ENCODE assay signal across 11 cellular contexts in the genomic region with DNA sequence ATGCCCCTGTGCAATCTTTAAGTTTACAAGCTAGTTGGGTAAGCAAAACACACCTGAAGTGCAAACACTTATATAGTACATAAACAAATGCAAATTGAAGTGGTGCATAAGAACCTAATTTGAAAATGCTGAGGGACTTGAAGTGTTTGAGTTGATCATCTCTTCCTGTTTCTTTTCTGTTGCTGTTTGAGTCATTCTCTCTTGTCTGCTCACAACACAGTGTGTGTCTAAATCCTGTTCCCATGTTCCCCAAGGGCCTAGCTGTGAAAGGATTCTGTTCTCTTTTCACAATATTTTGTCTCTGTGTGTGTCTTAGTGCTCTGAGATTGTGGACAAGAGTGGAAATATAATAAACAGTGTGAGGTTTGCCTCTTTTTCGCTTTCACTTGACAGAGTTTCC. TPM values are rescaled to one million over a fixed set of nuclear protein-coding genes. Genes with fewer than 3 reads are reported as not detected.
DNase-seq lines count a peak whose midpoint lies in the region; ATAC-seq and TF ChIP-seq lines count a peak whose summit lies in the region.
"Had no signal": no experiment of that assay in that cellular context is flagged by ENCODE, and none has a peak within 500 bp of the region (broad histone marks: within the 10 kb centered on the region; RNA-seq: fewer than 3 reads in every experiment).

No MANE protein-coding gene starts in this region.

- H2BK5ac ChIP-seq in H9 (ENCODE audit: insufficient read length, low read length), result no peak overlapping the region

- TF ChIP-seq CTCF in OCI-LY7 (conservative IDR thresholded peaks at IDR 0.05; ENCODE audit: low read length), result no peak
- TF ChIP-seq CTCF in progenitor cell of endocrine pancreas (IDR thresholded peaks at IDR 0.05; ENCODE audit: unreplicated experiment), result no peak
- TF ChIP-seq CTCF in testis (IDR thresholded peaks at IDR 0.05), result no peak
- no peak for TF ChIP-seq CTCF in H9 (conservative IDR thresholded peaks at IDR 0.05)

- TF ChIP-seq POLR2A in testis (IDR thresholded peaks at IDR 0.05), result no peak

- DNase-seq in activated CD4-positive, alpha-beta memory T cell treated with anti-CD3 and anti-CD28 coated beads for 36 hours, result peak; percentile 17
- DNase-seq in activated CD4-positive, alpha-beta memory T cell treated with anti-CD3 and anti-CD28 coated beads, Interleukin-2, amount 10 ng/mL, durations not matched to agents 7 days and 5 days, result no peak
- DNase-seq in OCI-LY7 (ENCODE audit: low spot score) (no peak), progenitor cell of endocrine pancreas (ENCODE audit: low spot score, unreplicated experiment) (no peak), testis (no peak), H9 (no peak)
- DNase-seq in stimulated activated naive CD8-positive, alpha-beta T cell treated with anti-CD3 and anti-CD28 coated beads, Interleukin-15, Interleukin-2, amounts not matched to agents 100 U/mL and 50 U/mL, for 24 hours, result no peak
- DNase-seq: COR-L47, psoas muscle had no signal

- peaks cover 4% of the 10 kb centered on the region for H3K4me1 ChIP-seq in OCI-LY7 (ENCODE audit: insufficient read depth, low read length, poor library complexity, severe bottlenecking)
- H3K4me1 ChIP-seq in testis, result no peaks in the 10 kb centered on the region
- peaks cover 4% of the 10 kb centered on the region; the same call in 1 of the 2 replicates for H3K4me1 ChIP-seq in H9 (ENCODE audit: insufficient read depth, low read length)
- H3K4me1 ChIP-seq: psoas muscle had no signal

- no peak overlapping the region for H3K56ac ChIP-seq in H9 (ENCODE audit: insufficient read length, low read depth, low read length)

- H4K5ac ChIP-seq in H9 (ENCODE audit: insufficient read length, low read depth, low read length), result no peak overlapping the region

- H3K27me3 Mint-ChIP-seq in activated CD4-positive, alpha-beta memory T cell treated with anti-CD3 and anti-CD28 coated beads for 36 hours, result no peaks in the 10 kb centered on the region
- H3K27me3 Mint-ChIP-seq in activated CD4-positive, alpha-beta memory T cell treated with anti-CD3 and anti-CD28 coated beads, Interleukin-2, amount 10 ng/mL, durations not matched to agents 7 days and 5 days, result no peaks in the 10 kb centered on the region
- H3K27me3 Mint-ChIP-seq in progenitor cell of endocrine pancreas (no peaks in the 10 kb centered on the region), H9 (ENCODE audit: low read depth) (no peaks in the 10 kb centered on the region)

- H3K4ac ChIP-seq in H9 (ENCODE audit: low read depth, low read length), result no peak overlapping the region

- H3K9me2 ChIP-seq in OCI-LY7 (ENCODE audit: insufficient read depth, low read length), result no peaks in the 10 kb centered on the region

- no peak overlapping the region for H4K8ac ChIP-seq in H9 (replicated peaks; ENCODE audit: insufficient read length, low read depth, low read length)

- H3K4me2 ChIP-seq in OCI-LY7 (ENCODE audit: low read length) (peak overlapping the region; percentile 23; the same call in 1 of the 2 replicates), H9 (ENCODE audit: insufficient read depth, insufficient read length, low read length) (no peak overlapping the region)

- WGBS in testis, 2 donors, result 89 to 100% methylated on average over 1 of the region's 1 CpG
- no CpG with 5 or more reads among the region's 1 CpG for WGBS in H9 (ENCODE audit: extremely low coverage, insufficient read length, low lambda C conversion rate)

- no peak overlapping the region for H2BK15ac ChIP-seq in H9 (ENCODE audit: low read depth, low read length)

- no peak overlapping the region for H2BK20ac ChIP-seq in H9 (ENCODE audit: low read depth, low read length, poor library complexity, severe bottlenecking)

- peak; percentile 66 for ATAC-seq in HG02798 (IDR thresholded peaks at IDR 0.05; ENCODE audit: poor library complexity, unreplicated experiment)
- ATAC-seq in stimulated activated naive CD8-positive, alpha-beta T cell treated with anti-CD3 and anti-CD28 coated beads, Interleukin-15, Interleukin-2, amounts not matched to agents 100 U/mL and 50 U/mL, for 24 hours, result peak; percentile 52
- ATAC-seq: Panc1, psoas muscle had no signal

- no peak overlapping the region for H2AK5ac ChIP-seq in H9 (ENCODE audit: insufficient read length, low read length)

- no peak overlapping the region for H3K4me3 Mint-ChIP-seq in activated CD4-positive, alpha-beta memory T cell treated with anti-CD3 and anti-CD28 coated beads for 36 hours
- H3K4me3 Mint-ChIP-seq in activated CD4-positive, alpha-beta memory T cell treated with anti-CD3 and anti-CD28 coated beads, Interleukin-2, amount 10 ng/mL, durations not matched to agents 7 days and 5 days, result no peak overlapping the region
- no peak overlapping the region for H3K4me3 Mint-ChIP-seq in progenitor cell of endocrine pancreas (ENCODE audit: low read depth)
- no peak overlapping the region for H3K4me3 Mint-ChIP-seq in H9

- H2BK120ac ChIP-seq in H9 (ENCODE audit: low read depth, low read length, poor library complexity, severe bottlenecking), result no peak overlapping the region

- H3K4me3 ChIP-seq in OCI-LY7 (ENCODE audit: low read depth, low read length, poor library complexity, severe bottlenecking), result no peak overlapping the region
- H3K4me3 ChIP-seq in testis, result no peak overlapping the region
- H3K4me3 ChIP-seq: psoas muscle had no signal

- no peaks in the 10 kb centered on the region for H3K9me3 ChIP-seq in OCI-LY7 (ENCODE audit: low read length)
- H3K9me3 ChIP-seq in testis, result no peaks in the 10 kb centered on the region
- no peaks in the 10 kb centered on the region for H3K9me3 ChIP-seq in H9 (ENCODE audit: control insufficient read depth, low read depth, low read length)
- H3K9me3 ChIP-seq: psoas muscle had no signal

- peaks cover 41% of the 10 kb centered on the region for H3K4me1 Mint-ChIP-seq in activated CD4-positive, alpha-beta memory T cell treated with anti-CD3 and anti-CD28 coated beads for 36 hours (ENCODE audit: low read depth)
- H3K4me1 Mint-ChIP-seq in activated CD4-positive, alpha-beta memory T cell treated with anti-CD3 and anti-CD28 coated beads, Interleukin-2, amount 10 ng/mL, durations not matched to agents 7 days and 5 days, result peaks cover 29% of the 10 kb centered on the region
- no peaks in the 10 kb centered on the region for H3K4me1 Mint-ChIP-seq in progenitor cell of endocrine pancreas (ENCODE audit: low read depth)
- H3K4me1 Mint-ChIP-seq in H9, result no peaks in the 10 kb centered on the region; a peak in 2 of 4 replicates

- no peak overlapping the region for H3K27ac Mint-ChIP-seq in activated CD4-positive, alpha-beta memory T cell treated with anti-CD3 and anti-CD28 coated beads for 36 hours
- H3K27ac Mint-ChIP-seq in activated CD4-positive, alpha-beta memory T cell treated with anti-CD3 and anti-CD28 coated beads, Interleukin-2, amount 10 ng/mL, durations not matched to agents 7 days and 5 days, result no peak overlapping the region
- H3K27ac Mint-ChIP-seq in progenitor cell of endocrine pancreas (no peak overlapping the region), H9 (no peak overlapping the region)

- no peaks in the 10 kb centered on the region for H3K9me3 Mint-ChIP-seq in activated CD4-positive, alpha-beta memory T cell treated with anti-CD3 and anti-CD28 coated beads for 36 hours
- H3K9me3 Mint-ChIP-seq in activated CD4-positive, alpha-beta memory T cell treated with anti-CD3 and anti-CD28 coated beads, Interleukin-2, amount 10 ng/mL, durations not matched to agents 7 days and 5 days, result no peaks in the 10 kb centered on the region
- H3K9me3 Mint-ChIP-seq in progenitor cell of endocrine pancreas (ENCODE audit: low read depth), result no peaks in the 10 kb centered on the region
- no peaks in the 10 kb centered on the region for H3K9me3 Mint-ChIP-seq in H9

- no peaks in the 10 kb centered on the region for H3K79me2 ChIP-seq in OCI-LY7 (ENCODE audit: insufficient read depth, low read depth, low read length)
- H3K79me2 ChIP-seq in H9 (ENCODE audit: insufficient read depth, low read length), result 0 out of 2 replicates have a peak, but pooled peaks cover 1% of the 10 kb centered on the region

- no peak overlapping the region for H3T11ph ChIP-seq in H9 (ENCODE audit: low read length)

- intact Hi-C loops in activated CD4-positive, alpha-beta memory T cell treated with anti-CD3 and anti-CD28 coated beads for 36 hours (cut with micrococcal nuclease), result loop anchor here (1.0 to 5.0 kb wide), 5 partner anchors 24 to 429 kb away; a partner anchor contains a TSS
- intact Hi-C loops in OCI-LY7 (cut with micrococcal nuclease; ENCODE audit: unreplicated experiment), result no loop called here
- intact Hi-C loops in testis (cut with DNase I; ENCODE audit: low total_unique reads), result no loop called here

- H3K9ac ChIP-seq in H9 (ENCODE audit: extremely low read depth, insufficient read length, low read length), result no peak overlapping the region

- H3K18ac ChIP-seq in H9 (ENCODE audit: insufficient read length, low read depth, low read length), result no peak overlapping the region

- no peaks in the 10 kb centered on the region for H3K27me3 ChIP-seq in testis
- no peaks in the 10 kb centered on the region for H3K27me3 ChIP-seq in H9 (ENCODE audit: insufficient read depth, low read length)

- no peak overlapping the region for H3K23ac ChIP-seq in H9 (ENCODE audit: insufficient read length, low read depth, low read length)

- H3K23me2 ChIP-seq in H9 (ENCODE audit: insufficient read length, low read depth, low read length, poor library complexity, severe bottlenecking), result no peaks in the 10 kb centered on the region

- no peak overlapping the region for H4K91ac ChIP-seq in H9 (ENCODE audit: insufficient read length, low read depth, low read length)

- no peak overlapping the region for H3K14ac ChIP-seq in H9 (ENCODE audit: insufficient read depth, low read length)

- no peaks in the 10 kb centered on the region for H3K36me3 ChIP-seq in OCI-LY7 (ENCODE audit: insufficient read depth, low read length)
- H3K36me3 ChIP-seq in testis (ENCODE audit: low read depth, missing control alignments), result no peaks in the 10 kb centered on the region

- POLR2A ChIA-PET in activated CD4-positive, alpha-beta memory T cell treated with anti-CD3 and anti-CD28 coated beads for 36 hours (lab: Charles Lee), result interaction anchor here (0.8 to 6.4 kb wide), 15 partner anchors 9 to 734 kb away, joined by 3 to 87 read pairs (median 4); a partner anchor contains a TSS
- POLR2A ChIA-PET in activated CD4-positive, alpha-beta memory T cell treated with anti-CD3 and anti-CD28 coated beads, Interleukin-2, amount 10 ng/mL, durations not matched to agents 7 days and 5 days (lab: Charles Lee), result interaction anchor here (0.6 to 7.2 kb wide), 18 partner anchors 9 to 1744 kb away, joined by 3 to 75 read pairs (median 4); a partner anchor contains a TSS
- POLR2A ChIA-PET in OCI-LY7 (lab: Charles Lee), result no interaction called here

- H3K36me3 Mint-ChIP-seq in activated CD4-positive, alpha-beta memory T cell treated with anti-CD3 and anti-CD28 coated beads for 36 hours, result peaks cover 24% of the 10 kb centered on the region
- peaks cover 38% of the 10 kb centered on the region for H3K36me3 Mint-ChIP-seq in activated CD4-positive, alpha-beta memory T cell treated with anti-CD3 and anti-CD28 coated beads, Interleukin-2, amount 10 ng/mL, durations not matched to agents 7 days and 5 days (ENCODE audit: low read depth)
- H3K36me3 Mint-ChIP-seq in progenitor cell of endocrine pancreas (ENCODE audit: insufficient read depth) (no peaks in the 10 kb centered on the region), H9 (ENCODE audit: insufficient read depth in 1 of 3, low read depth in 3 of 3) (no peaks in the 10 kb centered on the region)

- no peak overlapping the region for H2AFZ ChIP-seq in OCI-LY7 (ENCODE audit: low read length)
- H2AFZ ChIP-seq in H9 (ENCODE audit: low read length), result no peak overlapping the region

- H4K20me1 ChIP-seq in OCI-LY7 (ENCODE audit: insufficient read depth, low read length) (no peaks in the 10 kb centered on the region), H9 (ENCODE audit: control insufficient read depth, insufficient read depth, insufficient read length) (no peaks in the 10 kb centered on the region)

- CTCF ChIA-PET in activated CD4-positive, alpha-beta memory T cell treated with anti-CD3 and anti-CD28 coated beads for 36 hours (lab: Charles Lee), result interaction anchor here (0.8 to 5.0 kb wide), 11 partner anchors 9 to 170 kb away, joined by 3 to 48 read pairs (median 4); a partner anchor contains a TSS
- CTCF ChIA-PET in activated CD4-positive, alpha-beta memory T cell treated with anti-CD3 and anti-CD28 coated beads, Interleukin-2, amount 10 ng/mL, durations not matched to agents 7 days and 5 days (lab: Charles Lee), result interaction anchor here (1.0 to 5.0 kb wide), 8 partner anchors 9 to 733 kb away, joined by 3 to 18 read pairs (median 5); a partner anchor contains a TSS
- CTCF ChIA-PET in OCI-LY7 (lab: Charles Lee; ENCODE audit: unreplicated experiment), result no interaction called here

- no TSS peak for BruUV-seq in OCI-LY7 (replicated peaks; lab: Mats Ljungman, UMichigan)

- no peak overlapping the region for H3K27ac ChIP-seq in OCI-LY7 (ENCODE audit: low read depth, low read length, poor library complexity, severe bottlenecking)
- H3K27ac ChIP-seq in testis, result no peak overlapping the region
- H3K27ac ChIP-seq in H9 (ENCODE audit: insufficient read length, low read depth, low read length), result no peak overlapping the region
- H3K27ac ChIP-seq: psoas muscle had no signal

- H2BK12ac ChIP-seq in H9 (ENCODE audit: insufficient read length, low read depth, low read length), result no peak overlapping the region

- no peaks in the 10 kb centered on the region for H3K79me1 ChIP-seq in H9 (ENCODE audit: insufficient read depth, low read depth, low read length, poor library complexity, severe bottlenecking)

RNA-seq across cellular contexts. Expression of a gene that starts 6.1 kb away (rescaled TPM):
- 10 to 100 TPM; 37.9 to 39.0 TPM for total RNA-seq in activated CD4-positive, alpha-beta memory T cell treated with anti-CD3 and anti-CD28 coated beads for 36 hours
- total RNA-seq in activated CD4-positive, alpha-beta memory T cell treated with anti-CD3 and anti-CD28 coated beads, Interleukin-2, amount 10 ng/mL, durations not matched to agents 7 days and 5 days, result 100 to 1,000 TPM; 323 to 338 TPM
- not detected in 2 replicates for total RNA-seq in OCI-LY7 (2014; rRNA removed; shearing (Covaris generic))
- not detected in 2 replicates for total RNA-seq in OCI-LY7 (2022)
- not detected in 2 replicates for total RNA-seq in progenitor cell of endocrine pancreas
- total RNA-seq in testis, result under 1 TPM; 0.16 to 0.99 TPM
- polyA plus RNA-seq in testis (ENCODE audit: insufficient read depth, low read depth, low replicate concordance), result 1.5 TPM
- total RNA-seq in H9 (2021), result not detected in 2 replicates

RNA-seq across cellular contexts. Expression of a gene that starts 47.1 kb away (rescaled TPM):
- total RNA-seq in activated CD4-positive, alpha-beta memory T cell treated with anti-CD3 and anti-CD28 coated beads for 36 hours, result 100 to 1,000 TPM; 609 to 610 TPM
- 10 to 100 TPM; 36.6 to 38.7 TPM for total RNA-seq in activated CD4-positive, alpha-beta memory T cell treated with anti-CD3 and anti-CD28 coated beads, Interleukin-2, amount 10 ng/mL, durations not matched to agents 7 days and 5 days
- total RNA-seq in OCI-LY7 (2014; rRNA removed; shearing (Covaris generic)), result not detected in 2 replicates
- total RNA-seq in OCI-LY7 (2022), result not detected in 2 replicates
- total RNA-seq in progenitor cell of endocrine pancreas, result not detected in 2 replicates
- not detected for total RNA-seq in testis
- polyA plus RNA-seq in testis (ENCODE audit: insufficient read depth, low read depth, low replicate concordance), result 2.0 TPM
- not detected in 2 replicates for total RNA-seq in H9 (2021)
- total RNA-seq: psoas muscle had no signal
- polyA plus RNA-seq: psoas muscle had no signal

Comparison
In these comparisons a context has a peak if more than half of its experiments do, and no peak if none do; other contexts are left out.
1. RNA of a gene that starts 6.1 kb away (total RNA-seq): 323 to 338 TPM in activated CD4-positive, alpha-beta memory T cell treated with anti-CD3 and anti-CD28 coated beads, Interleukin-2, amount 10 ng/mL, durations not matched to agents 7 days and 5 days and 37.9 to 39.0 TPM in activated CD4-positive, alpha-beta memory T cell treated with anti-CD3 and anti-CD28 coated beads for 36 hours; 0.16 to 0.99 TPM in testis, not detected in progenitor cell of endocrine pancreas, not detected in OCI-LY7 and not detected in H9; every median in the first group is over 10 times any median in the second.
2. RNA of a gene that starts 47.1 kb away (total RNA-seq): 609 to 610 TPM in activated CD4-positive, alpha-beta memory T cell treated with anti-CD3 and anti-CD28 coated beads for 36 hours and 36.6 to 38.7 TPM in activated CD4-positive, alpha-beta memory T cell treated with anti-CD3 and anti-CD28 coated beads, Interleukin-2, amount 10 ng/mL, durations not matched to agents 7 days and 5 days; not detected in testis, not detected in OCI-LY7, not detected in progenitor cell of endocrine pancreas and not detected in H9; every median in the first group is over 10 times any median in the second.